Comparison of ENCODE assay signal across 21 cellular contexts in genomic region chr4:110120506-110120905, GRCh38.
A peak's percentile ranks its signal among the peaks of the same experiment; 100 is the strongest.
DNase-seq lines count a peak whose midpoint lies in the region; ATAC-seq, FAIRE-seq and TF ChIP-seq lines count a peak whose summit lies in the region.
"Had no signal": no experiment of that assay in that cellular context is flagged by ENCODE, and none has a peak within 500 bp of the region (broad histone marks: within the 10 kb centered on the region; RNA-seq: fewer than 3 reads in every experiment).

No MANE protein-coding gene starts in this region.

- no peak for DNase-seq in GM23338 (ENCODE audit: low spot score)
- no peak for DNase-seq in epithelial cell of prostate (ENCODE audit: low read depth, low spot score)
- peak in 1 of 2 donors; percentile 66 for DNase-seq in trophoblast cell
- no peak for DNase-seq in ovary
- no peak for DNase-seq in inferior parietal cortex (ENCODE audit: extremely low spot score)
- no peak for DNase-seq in H54 (ENCODE audit: insufficient read length, low spot score)
- DNase-seq: CD4-positive, CD25-positive, alpha-beta regulatory T cell; CD8-positive, alpha-beta T cell; DMS 273 treated with DMSO at 0.1 percent for 48 hours; DMS79; GDM1; GOT3; H7 had no signal

- no peak overlapping the region for H3K23ac ChIP-seq in trophoblast cell (ENCODE audit: low read length)

- H2AFZ ChIP-seq in GM23338 (no peak overlapping the region), trophoblast cell (ENCODE audit: insufficient read depth, low read length, poor library complexity) (no peak overlapping the region)

- H3K9me3 ChIP-seq in trophoblast cell (ENCODE audit: insufficient read depth, low read depth, low read length) (no peaks in the 10 kb centered on the region), ovary (no peaks in the 10 kb centered on the region)
- H3K9me3 ChIP-seq: BLaER1 had no signal

- FAIRE-seq in H54 (lab: Jason Lieb, UNC), result no peak
- FAIRE-seq: A204.1, GM12878 had no signal

- H2BK120ac ChIP-seq in trophoblast cell (ENCODE audit: insufficient read depth, low read length, poor library complexity), result peak overlapping the region; percentile 60

- H3K27ac ChIP-seq in GM23338 (ENCODE audit: low read depth), result peak overlapping the region; percentile 53; the same call in 1 of the 2 replicates
- H3K27ac ChIP-seq in VCaP, result peak overlapping the region; percentile 88
- H3K27ac ChIP-seq in epithelial cell of prostate, result peak overlapping the region; percentile 66
- H3K27ac ChIP-seq in trophoblast cell (ENCODE audit: low read depth, low read length), result peak overlapping the region; percentile 65
- no peak overlapping the region for H3K27ac ChIP-seq in ovary
- H3K27ac ChIP-seq: 22Rv1, BLaER1, C4-2B had no signal

- H3K14ac ChIP-seq in trophoblast cell (ENCODE audit: low read length), result peak overlapping the region; percentile 77

- H3K4me1 Mint-ChIP-seq in GM23338, result peaks cover 19% of the 10 kb centered on the region
- H3K4me1 Mint-ChIP-seq: B cell had no signal

- peaks cover 10% of the 10 kb centered on the region; the same call in 1 of the 2 replicates for H4K20me1 ChIP-seq in GM23338 (replicated peaks; ENCODE audit: insufficient read depth)
- H4K20me1 ChIP-seq: BLaER1 had no signal

- no peak overlapping the region for H3K9ac ChIP-seq in trophoblast cell (ENCODE audit: low read length)
- H3K9ac ChIP-seq: BLaER1 had no signal

- WGBS in trophoblast cell (ENCODE audit: extremely low coverage, insufficient coverage, insufficient read length), result no CpG with 5 or more reads among the region's 6 CpGs
- 95 to 100% (median 96%) methylated on average over 6 of the region's 6 CpGs for WGBS in ovary, 3 donors

- peaks cover 4% of the 10 kb centered on the region; the same call in 1 of the 2 replicates for H3K9me2 ChIP-seq in GM23338 (ENCODE audit: insufficient read depth)

- H3K9me3 Mint-ChIP-seq in GM23338, result no peaks in the 10 kb centered on the region
- H3K9me3 Mint-ChIP-seq: CD8-positive, alpha-beta T cell had no signal

- no peak overlapping the region for H2BK5ac ChIP-seq in trophoblast cell (ENCODE audit: low read depth, low read length, poor library complexity)

- no peak overlapping the region for H4K12ac ChIP-seq in trophoblast cell (ENCODE audit: low read depth, low read length)

- peaks cover 72% of the 10 kb centered on the region for H3K79me2 ChIP-seq in GM23338 (replicated peaks; ENCODE audit: insufficient read depth)
- H3K79me2 ChIP-seq in trophoblast cell (ENCODE audit: control insufficient read depth, insufficient read depth, low read length, poor library complexity), result no peaks in the 10 kb centered on the region

- peak overlapping the region; percentile 69 for H2BK12ac ChIP-seq in trophoblast cell (ENCODE audit: low read length)

- no peak overlapping the region for H3K4ac ChIP-seq in trophoblast cell (ENCODE audit: low read depth, low read length)

- no peak for TF ChIP-seq CTCF in GM23338 (conservative IDR thresholded peaks at IDR 0.05; ENCODE audit: low read depth in 2 of 2)
- TF ChIP-seq CTCF in VCaP (conservative IDR thresholded peaks at IDR 0.05), result no peak
- no peak for TF ChIP-seq CTCF in ovary (IDR thresholded peaks at IDR 0.05)

- peaks cover 3% of the 10 kb centered on the region for H3K27me3 Mint-ChIP-seq in GM23338 (ENCODE audit: insufficient read depth, low read depth, poor library complexity)

- peaks cover 5% of the 10 kb centered on the region for H3K79me1 ChIP-seq in trophoblast cell (ENCODE audit: low read length)

- no peak for TF ChIP-seq EP300 in ovary (IDR thresholded peaks at IDR 0.05)

- peaks cover 9% of the 10 kb centered on the region for H3K4me1 ChIP-seq in GM23338 (ENCODE audit: insufficient read depth)
- H3K4me1 ChIP-seq in trophoblast cell (ENCODE audit: control insufficient read depth in 1 of 2, insufficient read depth in 2 of 2, low read length in 2 of 2), result peaks cover 3 to 10% of the 10 kb centered on the region in 2 experiments
- H3K4me1 ChIP-seq in ovary (ENCODE audit: insufficient read depth), result no peaks in the 10 kb centered on the region

- H3K4me3 ChIP-seq in GM23338, result no peak overlapping the region
- H3K4me3 ChIP-seq in trophoblast cell (ENCODE audit: low read depth, low read length), result no peak overlapping the region
- H3K4me3 ChIP-seq in ovary, result no peak overlapping the region
- H3K4me3 ChIP-seq: BLaER1, GM12878 had no signal

- H2AK5ac ChIP-seq in trophoblast cell (ENCODE audit: low read length), result no peak overlapping the region

- H3K18ac ChIP-seq in trophoblast cell (ENCODE audit: low read length), result no peak overlapping the region

- ATAC-seq in GM23338 (peak; percentile 35; the same call in 1 of the 3 replicates), GM18870 (IDR thresholded peaks at IDR 0.05; ENCODE audit: unreplicated experiment) (no peak)
- ATAC-seq: CD8-positive, alpha-beta T cell had no signal

- H3K36me3 ChIP-seq in GM23338 (ENCODE audit: insufficient read depth) (no peaks in the 10 kb centered on the region), trophoblast cell (ENCODE audit: control insufficient read depth in 1 of 2, insufficient read depth in 2 of 2, low read length in 2 of 2) (no peaks in the 10 kb centered on the region), ovary (no peaks in the 10 kb centered on the region)

- no peak overlapping the region for H3K4me3 Mint-ChIP-seq in GM23338
- H3K4me3 Mint-ChIP-seq: B cell; CD4-positive, CD25-positive, alpha-beta regulatory T cell; CD8-positive, alpha-beta T cell had no signal

- intact Hi-C loops in ovary (cut with DNase I), result no loop called here

- H3K4me2 ChIP-seq in GM23338, result no peak overlapping the region
- H3K4me2 ChIP-seq in trophoblast cell (ENCODE audit: low read length), result no peak overlapping the region

- no peak overlapping the region for H4K8ac ChIP-seq in trophoblast cell (ENCODE audit: low read depth, low read length)

- H3K27ac Mint-ChIP-seq in GM23338, result no peak overlapping the region; the same call in 1 of the 2 replicates
- H3K27ac Mint-ChIP-seq: B cell; CD4-positive, CD25-positive, alpha-beta regulatory T cell; CD8-positive, alpha-beta T cell had no signal

- H3K36me3 Mint-ChIP-seq in GM23338 (ENCODE audit: low read depth), result peaks cover 38% of the 10 kb centered on the region
- H3K36me3 Mint-ChIP-seq: CD8-positive, alpha-beta T cell had no signal

- H3K27me3 ChIP-seq in GM23338 (ENCODE audit: insufficient read depth) (no peaks in the 10 kb centered on the region), trophoblast cell (ENCODE audit: insufficient read depth, low read length) (no peaks in the 10 kb centered on the region), ovary (no peaks in the 10 kb centered on the region)
- H3K27me3 ChIP-seq: BLaER1 had no signal

- no peak for TF ChIP-seq POLR2A in ovary (IDR thresholded peaks at IDR 0.05)
- no peak for TF ChIP-seq POLR2A in H54 (IDR thresholded peaks at IDR 0.05; ENCODE audit: low read depth, low read length)

- H3F3A ChIP-seq in GM23338 (replicated peaks; ENCODE audit: low read depth), result no peaks in the 10 kb centered on the region

- peak overlapping the region; percentile 28 for H4K91ac ChIP-seq in trophoblast cell (ENCODE audit: low read depth, low read length)

TF ChIP-seq in GM23338, 12 proteins besides CTCF, POLR2A, EP300 and RAD21:
- TF ChIP-seq STAT1 (IDR thresholded peaks at IDR 0.05; ENCODE audit: unreplicated experiment), result no peak

Comparison
In these comparisons a context has a peak if more than half of its experiments do, and no peak if none do; other contexts are left out.
1. H3K27ac ChIP-seq: peak in GM23338 (single experiment), VCaP (single experiment), epithelial cell of prostate (single experiment) and trophoblast cell (single experiment); none in ovary (0 of 2).